ENCODE assay signal across 18 cellular contexts in genomic region chr1:43466403-43466802, GRCh38. TPM values are rescaled to one million over a fixed set of nuclear protein-coding genes. Genes with fewer than 3 reads are reported as not detected.
DNase-seq lines count a peak whose midpoint lies in the region; ATAC-seq, FAIRE-seq and TF ChIP-seq lines count a peak whose summit lies in the region.
"Had no signal": no experiment of that assay in that cellular context is flagged by ENCODE, and none has a peak within 500 bp of the region (broad histone marks: within the 10 kb centered on the region; RNA-seq: fewer than 3 reads in every experiment).

No MANE protein-coding gene starts in this region.

- no peaks in the 10 kb centered on the region for H3F3A ChIP-seq in SK-N-SH (replicated peaks; ENCODE audit: insufficient read depth)

- no peaks in the 10 kb centered on the region for H3K9me2 ChIP-seq in SK-N-SH

- H3K9me3 Mint-ChIP-seq in activated T-helper 17 cell treated with anti-CD3 and anti-CD28 coated beads, Interleukin-2, amount 50 U/mL, for 72 hours, result no peaks in the 10 kb centered on the region
- H3K9me3 Mint-ChIP-seq: CD4-positive, CD25-positive, alpha-beta regulatory T cell; stimulated activated naive B cell treated with anti-CD40 and anti-IgM and Interleukin-4, amounts not matched to agents 10 μg/mL and 1 μg/mL and 100 μg/mL, for 72 hours had no signal

- no peaks in the 10 kb centered on the region for H3K79me2 ChIP-seq in SK-N-SH (ENCODE audit: insufficient read depth)

- no peak for TF ChIP-seq POLR2A in prostate gland (IDR thresholded peaks at IDR 0.05)

- no peak overlapping the region for H3K27ac Mint-ChIP-seq in activated T-helper 17 cell treated with anti-CD3 and anti-CD28 coated beads, Interleukin-2, amount 50 U/mL, for 72 hours
- H3K27ac Mint-ChIP-seq: stimulated activated naive B cell treated with anti-CD40 and anti-IgM and Interleukin-4, amounts not matched to agents 10 μg/mL and 1 μg/mL and 100 μg/mL, for 72 hours; T-helper 17 cell had no signal

- H3K27ac ChIP-seq in SK-N-SH (ENCODE audit: low read depth in 2 of 2, low read length in 1 of 2) (no peak overlapping the region), prostate gland (no peak overlapping the region)
- H3K27ac ChIP-seq: RWPE1 had no signal

- no peaks in the 10 kb centered on the region for H3K36me3 Mint-ChIP-seq in activated T-helper 17 cell treated with anti-CD3 and anti-CD28 coated beads, Interleukin-2, amount 50 U/mL, for 72 hours (ENCODE audit: low read depth)
- H3K36me3 Mint-ChIP-seq: CD4-positive, CD25-positive, alpha-beta regulatory T cell; stimulated activated naive B cell treated with anti-CD40 and anti-IgM and Interleukin-4, amounts not matched to agents 10 μg/mL and 1 μg/mL and 100 μg/mL, for 72 hours had no signal

- no peak overlapping the region for H3K9ac ChIP-seq in SK-N-SH

- H3K4me2 ChIP-seq in SK-N-SH, result no peak overlapping the region

- no peak for DNase-seq in SK-N-SH
- DNase-seq in NCI-H2029 treated with DMSO at 0.1 percent for 48 hours (lab: John Stamatoyannopoulos, UW), result peak; percentile 61
- DNase-seq in urothelium cell line (ENCODE audit: low spot score), result peak; percentile 38
- no peak for DNase-seq in prostate gland (ENCODE audit: low spot score)
- DNase-seq in activated CD4-positive, alpha-beta T cell treated with anti-CD3 and anti-CD28 coated beads for 48 hours, result no peak
- DNase-seq: activated CD4-positive, CD25-positive, alpha-beta regulatory T cell; CD4-positive, CD25-positive, alpha-beta regulatory T cell; cerebellar nuclear complex; foreskin fibroblast; left cardiac atrium; mucosa of descending colon; stimulated activated naive B cell treated with anti-CD40 and anti-IgM and Interleukin-4, amounts not matched to agents 10 μg/mL and 1 μg/mL and 100 μg/mL, for 72 hours; T-helper 17 cell; trophoblast cell had no signal

- H3K4me1 ChIP-seq in SK-N-SH (ENCODE audit: control insufficient read depth in 1 of 2, insufficient read depth in 2 of 2, low read depth in 1 of 2, low read length in 1 of 2) (peaks cover 0 to 15% of the 10 kb centered on the region in 2 experiments; a peak in 1 of 4 replicates), prostate gland (replicated peaks) (no peaks in the 10 kb centered on the region)

- intact Hi-C loops in prostate gland (cut with DNase I), result no loop called here

- no peaks in the 10 kb centered on the region for H3K36me3 ChIP-seq in SK-N-SH (replicated peaks in 1 of 2; ENCODE audit: control insufficient read depth in 1 of 2, insufficient read depth in 2 of 2, low read length in 1 of 2)
- H3K36me3 ChIP-seq in prostate gland, result no peaks in the 10 kb centered on the region

- no peak overlapping the region for H3K4me3 ChIP-seq in SK-N-SH (ENCODE audit: low read depth in 2 of 2, low read length in 1 of 2)
- no peak overlapping the region for H3K4me3 ChIP-seq in prostate gland
- H3K4me3 ChIP-seq: mucosa of descending colon had no signal

- CTCF ChIA-PET in SK-N-SH (lab: Yijun Ruan, JAX), result interaction anchor here (1.4 kb wide), 1 partner anchor 63 kb away, joined by 3 read pairs; no protein-coding TSS in a partner anchor

- H2AFZ ChIP-seq in SK-N-SH (ENCODE audit: low read depth), result no peak overlapping the region

- FAIRE-seq in urothelium cell line (lab: Jason Lieb, UNC), result no peak

- 43% methylated on average over 1 of the region's 2 CpGs for WGBS in SK-N-SH (ENCODE audit: low lambda C conversion rate)
- WGBS in prostate gland, result 56% methylated on average over 2 of the region's 2 CpGs

- peak; percentile 16 for ATAC-seq in SK-N-SH treated with all-trans-retinoic acid at 6 μM for 48 hours
- peak; percentile 39 for ATAC-seq in activated T-helper 17 cell treated with anti-CD3 and anti-CD28 coated beads, Interleukin-2, amount 50 U/mL, for 72 hours (replicated peaks)
- ATAC-seq in GM18858 (IDR thresholded peaks at IDR 0.05; ENCODE audit: unreplicated experiment), result no peak
- ATAC-seq: left cardiac atrium; stimulated activated naive B cell treated with anti-CD40 and anti-IgM and Interleukin-4, amounts not matched to agents 10 μg/mL and 1 μg/mL and 100 μg/mL, for 72 hours; T-helper 17 cell had no signal

- POLR2A ChIA-PET in SK-N-SH (lab: Yijun Ruan, JAX), result no interaction called here

- H3K27me3 Mint-ChIP-seq in activated T-helper 17 cell treated with anti-CD3 and anti-CD28 coated beads, Interleukin-2, amount 50 U/mL, for 72 hours, result no peaks in the 10 kb centered on the region

- H3K4me3 Mint-ChIP-seq in activated T-helper 17 cell treated with anti-CD3 and anti-CD28 coated beads, Interleukin-2, amount 50 U/mL, for 72 hours, result no peak overlapping the region
- H3K4me3 Mint-ChIP-seq: CD4-positive, CD25-positive, alpha-beta regulatory T cell; stimulated activated naive B cell treated with anti-CD40 and anti-IgM and Interleukin-4, amounts not matched to agents 10 μg/mL and 1 μg/mL and 100 μg/mL, for 72 hours; T-helper 17 cell had no signal

- no peak for TF ChIP-seq EP300 in SK-N-SH (IDR thresholded peaks at IDR 0.05; ENCODE audit: borderline replicate concordance in 1 of 2, low read depth in 1 of 2, low read length in 1 of 2)

- H3K27me3 ChIP-seq in SK-N-SH (ENCODE audit: insufficient read depth) (no peaks in the 10 kb centered on the region), prostate gland (replicated peaks; ENCODE audit: insufficient read depth) (no peaks in the 10 kb centered on the region)

- TF ChIP-seq RAD21 in SK-N-SH (IDR thresholded peaks at IDR 0.05; ENCODE audit: low read length), result no peak

- no peaks in the 10 kb centered on the region for H3K9me3 ChIP-seq in SK-N-SH
- H3K9me3 ChIP-seq in prostate gland, result no peaks in the 10 kb centered on the region
- H3K9me3 ChIP-seq: mucosa of descending colon had no signal

- TF ChIP-seq CTCF in SK-N-SH (IDR thresholded peaks at IDR 0.05) (no peak), prostate gland (IDR thresholded peaks at IDR 0.05) (no peak)

- no peaks in the 10 kb centered on the region for H4K20me1 ChIP-seq in SK-N-SH (ENCODE audit: insufficient read depth)

- peaks cover 5% of the 10 kb centered on the region for H3K4me1 Mint-ChIP-seq in activated T-helper 17 cell treated with anti-CD3 and anti-CD28 coated beads, Interleukin-2, amount 50 U/mL, for 72 hours

TF ChIP-seq in SK-N-SH treated with all-trans-retinoic acid at 6 μM for 48 hours, 23 proteins besides CTCF, POLR2A, EP300 and RAD21:
- no peak for TF ChIP-seq CSDC2 (CRISPR knock-in tag; IDR thresholded peaks at IDR 0.05)
- TF ChIP-seq TOX (CRISPR knock-in tag; IDR thresholded peaks at IDR 0.05; ENCODE audit: borderline replicate concordance), result no peak

TF ChIP-seq in SK-N-SH, 30 proteins besides CTCF, POLR2A, EP300 and RAD21:
- TF ChIP-seq USF1 (IDR thresholded peaks at IDR 0.05; ENCODE audit: borderline replicate concordance, low read depth), result no peak
- no peak for TF ChIP-seq MXI1 (IDR thresholded peaks at IDR 0.05; ENCODE audit: low read depth, low read length)
- no peak for TF ChIP-seq CHD2 (IDR thresholded peaks at IDR 0.05; ENCODE audit: low read length, partially characterized antibody)
- no peak for TF ChIP-seq RFX5 (IDR thresholded peaks at IDR 0.05; ENCODE audit: low read length)
- TF ChIP-seq ELF1 (IDR thresholded peaks at IDR 0.05), result no peak
- no peak for TF ChIP-seq GABPA (IDR thresholded peaks at IDR 0.05; ENCODE audit: low read depth)
- no peak for TF ChIP-seq PBX3 (IDR thresholded peaks at IDR 0.05)
- TF ChIP-seq MAX (IDR thresholded peaks at IDR 0.05; ENCODE audit: low read depth), result no peak
- no peak for TF ChIP-seq USF2 (IDR thresholded peaks at IDR 0.05; ENCODE audit: borderline replicate concordance, low read depth, low read length)
- no peak for TF ChIP-seq POLR2AphosphoS5 (IDR thresholded peaks at IDR 0.05; ENCODE audit: low read depth, low read length)
- TF ChIP-seq FOSL2 (IDR thresholded peaks at IDR 0.05; ENCODE audit: borderline replicate concordance, low read depth), result no peak
- no peak for TF ChIP-seq JUND (IDR thresholded peaks at IDR 0.05)
- TF ChIP-seq TEAD4 (IDR thresholded peaks at IDR 0.05; ENCODE audit: borderline replicate concordance, insufficient read depth), result no peak
- TF ChIP-seq TCF12 (IDR thresholded peaks at IDR 0.05), result no peak
- no peak for TF ChIP-seq RCOR1 (IDR thresholded peaks at IDR 0.05; ENCODE audit: low read length)
- no peak for TF ChIP-seq RXRA (IDR thresholded peaks at IDR 0.05; ENCODE audit: borderline replicate concordance, low read depth)
- no peak for TF ChIP-seq GATA2 (CRISPR knock-in tag; IDR thresholded peaks at IDR 0.05)

RNA-seq across cellular contexts. Expression of gene HYI, which starts 12.7 kb away (rescaled TPM):
- polyA plus RNA-seq in SK-N-SH (2012; rRNA removed), result 6.8 and 11.1 TPM in 2 replicates
- polyA plus RNA-seq in SK-N-SH (2012; cell fraction: cytosol; rRNA removed), result 3.3 and 5.5 TPM in 2 replicates
- polyA plus RNA-seq in SK-N-SH (2012; cell fraction: nucleus; rRNA removed), result 23.7 and 41.7 TPM in 2 replicates
- total RNA-seq in activated T-helper 17 cell treated with anti-CD3 and anti-CD28 coated beads, Interleukin-2, amount 50 U/mL, for 72 hours, result 10 to 100 TPM in 1 of 2 donors, 1 to 10 TPM in 1; 5.7 to 25.8 TPM
- total RNA-seq in prostate gland, result 100 to 1,000 TPM in 1 of 2 donors, 10 to 100 TPM in 1; 67.7 to 104 TPM

Comparison
In these comparisons a context has a peak if more than half of its experiments do, and no peak if none do; other contexts are left out.
1. DNase-seq: peak in NCI-H2029 treated with DMSO at 0.1 percent for 48 hours (single experiment) and urothelium cell line (single experiment); none in SK-N-SH (single experiment), prostate gland (single experiment) and activated CD4-positive, alpha-beta T cell treated with anti-CD3 and anti-CD28 coated beads for 48 hours (single experiment).